8 cellular contexts compared by ENCODE assay signal in the genomic region with DNA sequence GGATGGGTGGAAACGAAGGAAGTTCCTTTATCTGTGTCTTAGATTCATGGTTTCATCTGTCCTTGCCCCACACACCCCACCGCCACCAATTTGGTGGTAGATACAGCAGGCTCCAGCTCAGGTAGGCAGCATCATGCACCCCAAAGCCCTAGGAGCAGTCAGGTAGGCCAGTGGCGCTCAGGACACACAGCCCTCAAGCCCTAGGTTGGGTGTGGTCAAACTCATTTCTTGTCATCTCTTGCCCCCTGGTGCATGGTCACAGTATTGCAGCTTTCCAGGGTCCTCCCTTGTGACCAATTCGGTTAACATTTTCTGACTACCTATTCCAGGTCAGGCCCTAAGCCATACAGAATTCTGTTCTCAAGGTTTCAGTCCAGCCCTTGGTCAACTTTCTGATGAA. TPM values are rescaled to one million over a fixed set of nuclear protein-coding genes. Genes with fewer than 3 reads are reported as not detected.
DNase-seq lines count a peak whose midpoint lies in the region; ATAC-seq and TF ChIP-seq lines count a peak whose summit lies in the region.

No MANE protein-coding gene starts in this region.

- H3K9me3 ChIP-seq in A673 (ENCODE audit: low read depth, low read length, poor library complexity, severe bottlenecking) (no peaks in the 10 kb centered on the region), OCI-LY1 (ENCODE audit: low read length) (no peaks in the 10 kb centered on the region)

- H3K36me3 ChIP-seq in A673 (ENCODE audit: insufficient read depth, low read length, poor library complexity, severe bottlenecking), result no peaks in the 10 kb centered on the region
- no peaks in the 10 kb centered on the region for H3K36me3 ChIP-seq in OCI-LY1 (ENCODE audit: insufficient read depth, low read length)

- H3K9me2 ChIP-seq in OCI-LY1 (ENCODE audit: low read depth, low read length), result no peaks in the 10 kb centered on the region

- intact Hi-C loops in A673 (cut with micrococcal nuclease; ENCODE audit: unreplicated experiment), result loop anchor here (1.0 to 10.0 kb wide), 3 partner anchors 326 to 909 kb away; no protein-coding TSS in a partner anchor

- TF ChIP-seq CTCF in A673 (conservative IDR thresholded peaks at IDR 0.05; ENCODE audit: low read depth, low read length), result peak; percentile 74
- TF ChIP-seq CTCF in GM12873 (IDR thresholded peaks at IDR 0.05; ENCODE audit: insufficient read depth, low read depth, low read length, missing control alignments), result peak; percentile 90
- peak; percentile 56; the same call in 1 of the 2 replicates for TF ChIP-seq CTCF in OCI-LY1 (IDR thresholded peaks at IDR 0.05; ENCODE audit: low read length)

- no peaks in the 10 kb centered on the region for H3K4me1 ChIP-seq in A673 (ENCODE audit: insufficient read depth, low read length, poor library complexity, severe bottlenecking)
- H3K4me1 ChIP-seq in OCI-LY1 (ENCODE audit: insufficient read depth, low read length, severe bottlenecking), result no peaks in the 10 kb centered on the region

- H3K9ac ChIP-seq in OCI-LY1 (ENCODE audit: low read length), result no peak overlapping the region

- H3K27ac ChIP-seq in A673 (ENCODE audit: low read depth, low read length, poor library complexity, severe bottlenecking), result no peak overlapping the region
- no peak overlapping the region for H3K27ac ChIP-seq in OCI-LY1 (ENCODE audit: low read depth, low read length, poor library complexity, severe bottlenecking)

- CTCF ChIA-PET in A673 (lab: Charles Lee), result interaction anchor here (1.4 kb wide), 1 partner anchor 529 kb away, joined by 3 read pairs; no protein-coding TSS in a partner anchor

- BruUV-seq in A673 (replicated peaks; lab: Mats Ljungman, UMichigan), result no TSS peak

- H3K4me3 ChIP-seq in A673 (ENCODE audit: low read depth, low read length, poor library complexity, severe bottlenecking) (no peak overlapping the region), OCI-LY1 (ENCODE audit: low read depth, low read length, poor library complexity, severe bottlenecking) (no peak overlapping the region)

- H4K20me1 ChIP-seq in OCI-LY1 (ENCODE audit: insufficient read depth, low read length), result no peaks in the 10 kb centered on the region

- H3K27me3 ChIP-seq in A673 (replicated peaks; ENCODE audit: insufficient read depth, low read depth, low read length, poor library complexity) (peaks cover 8% of the 10 kb centered on the region), OCI-LY1 (ENCODE audit: insufficient read depth, low read length) (no peaks in the 10 kb centered on the region)

- POLR2A ChIA-PET in A673 (lab: Charles Lee; ENCODE audit: low non-redundant PET), result no interaction called here

- no peak overlapping the region for H2AFZ ChIP-seq in OCI-LY1 (ENCODE audit: low read length)

- peak; percentile 82 for ATAC-seq in HG02973 (IDR thresholded peaks at IDR 0.05; ENCODE audit: unreplicated experiment)
- ATAC-seq in HG03025 (IDR thresholded peaks at IDR 0.05; ENCODE audit: low FRiP score, unreplicated experiment), result no peak

- H3K4me2 ChIP-seq in OCI-LY1 (ENCODE audit: low read length), result no peak overlapping the region

- H3K79me2 ChIP-seq in OCI-LY1 (ENCODE audit: insufficient read depth, low read length), result no peaks in the 10 kb centered on the region

- DNase-seq in A673 (ENCODE audit: low spot score) (peak; percentile 58), globus pallidus (ENCODE audit: low spot score) (peak; percentile 3)
- DNase-seq in activated T-cell treated with anti-CD3 and anti-CD28 coated beads, Interleukin-2, amount 50 U/mL, for 48 hours, result peak; percentile 83 to 87
- peak; percentile 4 to 52 for DNase-seq in stimulated activated CD4-positive, alpha-beta T cell treated with anti-CD3 and anti-CD28 coated beads, Interleukin-12 subunit alpha, Interleukin-12 subunit beta, amount 100 ng/mL, for 24 hours (ENCODE audit: low read depth in 2 of 2)

- H3F3A ChIP-seq in OCI-LY1 (ENCODE audit: insufficient read depth, low read length), result no peaks in the 10 kb centered on the region

RNA-seq across cellular contexts. Expression of gene PRRG3, which starts 14.5 kb away (rescaled TPM):
- total RNA-seq in A673 (2021), result not detected in 2 replicates

RNA-seq across cellular contexts. Expression of gene FATE1, which starts 35.0 kb away (rescaled TPM):
- 0.45 TPM in 1 of 2 replicates, not detected in the other for total RNA-seq in A673 (2021)

RNA-seq across cellular contexts. Expression of gene CNGA2, which starts 53.7 kb away (rescaled TPM):
- not detected in 2 replicates for total RNA-seq in A673 (2021)

Comparison
In these comparisons a context has a peak if more than half of its experiments do, and no peak if none do; other contexts are left out.
1. DNase-seq: peak in every context shown above with its lines; median percentile 85 in activated T-cell treated with anti-CD3 and anti-CD28 coated beads, Interleukin-2, amount 50 U/mL, for 48 hours; 58 in A673; 28 in stimulated activated CD4-positive, alpha-beta T cell treated with anti-CD3 and anti-CD28 coated beads, Interleukin-12 subunit alpha, Interleukin-12 subunit beta, amount 100 ng/mL, for 24 hours; 3 in globus pallidus.